Comparison of ENCODE assay signal across 12 cellular contexts in genomic region chr1:84719477-84720274, GRCh38. TPM values are rescaled to one million over a fixed set of nuclear protein-coding genes. Genes with fewer than 3 reads are reported as not detected.
DNase-seq lines count a peak whose midpoint lies in the region; ATAC-seq, FAIRE-seq and TF ChIP-seq lines count a peak whose summit lies in the region.
"Had no signal": no experiment of that assay in that cellular context is flagged by ENCODE, and none has a peak within 500 bp of the region (broad histone marks: within the 10 kb centered on the region; RNA-seq: fewer than 3 reads in every experiment).

No MANE protein-coding gene starts in this region.

- H3K4me2 ChIP-seq in HepG2 (ENCODE audit: low read depth, low read length), result peak overlapping the region; percentile 63
- H3K4me2 ChIP-seq: BLaER1 treated with 17β-estradiol and CSF1 and Interleukin-3, amounts not matched to agents 10 nM and 100 nM had no signal

- DNase-seq in GM03348 (ENCODE audit: low spot score), result peak; percentile 28
- DNase-seq in HepG2 (ENCODE audit: low spot score), result peak; percentile 9
- DNase-seq in sigmoid colon, result no peak
- no peak for DNase-seq in NCI-H1417 treated with DMSO at 0.1 percent for 48 hours (lab: John Stamatoyannopoulos, UW)
- no peak for DNase-seq in NCI-H187 treated with DMSO at 0.1 percent for 48 hours (lab: John Stamatoyannopoulos, UW)
- DNase-seq in activated CD8-positive, alpha-beta memory T cell treated with anti-CD3 and anti-CD28 coated beads for 24 hours, result no peak
- DNase-seq: activated CD8-positive, alpha-beta T cell treated with anti-CD3 and anti-CD28 coated beads for 36 hours; activated naive CD4-positive, alpha-beta T cell; Peyer's patch had no signal

- H3K27ac ChIP-seq in cingulate gyrus (ENCODE audit: low read depth, low read length) (peak overlapping the region; percentile 79), HepG2 (ENCODE audit: extremely low read length, insufficient read depth, low read length) (peak overlapping the region; percentile 82), sigmoid colon (peak overlapping the region; percentile 63 to 83 (median 77))
- H3K27ac ChIP-seq: BLaER1 treated with 17β-estradiol and CSF1 and Interleukin-3, amounts not matched to agents 10 nM and 100 nM had no signal

- H3K27me3 ChIP-seq in HepG2 (ENCODE audit: control insufficient read depth in 1 of 2, insufficient read depth in 2 of 2, low read length in 2 of 2), result no peaks in the 10 kb centered on the region
- H3K27me3 ChIP-seq in sigmoid colon, result no peaks in the 10 kb centered on the region
- H3K27me3 ChIP-seq: BLaER1 treated with 17β-estradiol and CSF1 and Interleukin-3, amounts not matched to agents 10 nM and 100 nM; Peyer's patch had no signal

- FAIRE-seq in HepG2 (lab: Jason Lieb, UNC), result no peak

- in situ Hi-C loops in HepG2 (cut with HindIII; ENCODE audit: extremely low pct_ligation_motif_present, low pct_unique_long_range_greater_than_20kb), result no loop called here

- POLR2A ChIA-PET in HepG2 (lab: Yijun Ruan, JAX), result interaction anchor here (1.0 to 1.5 kb wide), 3 partner anchors 29 to 213 kb away, joined by 3 to 4 read pairs (median 3); partner anchors contain the start of genes CTBS, GNG5, SPATA1 and SSX2IP

- no peak for TF ChIP-seq CTCF in HepG2 (CRISPR knock-in tag; IDR thresholded peaks at IDR 0.05)
- TF ChIP-seq CTCF in sigmoid colon (IDR thresholded peaks at IDR 0.05), result no peak

- 21% methylated on average over 9 of the region's 9 CpGs for WGBS in HepG2 (ENCODE audit: low lambda C conversion rate)
- 36 to 65% methylated on average over 9 of the region's 9 CpGs for WGBS in sigmoid colon, 2 donors

- TF ChIP-seq EP300 in HepG2 (IDR thresholded peaks at IDR 0.05; ENCODE audit: low read depth in 2 of 2, low read length in 2 of 2), result no peak
- no peak for TF ChIP-seq EP300 in HepG2 (CRISPR knock-in tag; IDR thresholded peaks at IDR 0.05; ENCODE audit: borderline replicate concordance)
- TF ChIP-seq EP300 in sigmoid colon (IDR thresholded peaks at IDR 0.05), result no peak

- no peak for TF ChIP-seq POLR2A in HepG2 (IDR thresholded peaks at IDR 0.05; ENCODE audit: insufficient read depth in 1 of 2, low read depth in 2 of 2, low read length in 2 of 2)
- TF ChIP-seq POLR2A in sigmoid colon (IDR thresholded peaks at IDR 0.05), result no peak

- CTCF ChIA-PET in HepG2 (lab: Yijun Ruan, JAX; ENCODE audit: low intra/inter-chr PET ratio, low total read pairs), result no interaction called here

- H3K4me3 ChIP-seq in HepG2 (replicated peaks in 1 of 3; ENCODE audit: insufficient read depth in 1 of 3, low read depth in 2 of 3, low read length in 3 of 3), result peak overlapping the region; percentile 7 to 42 (median 19); a peak in 4 of 6 replicates
- peak overlapping the region in 2 of 4 donors; percentile 7 to 20 for H3K4me3 ChIP-seq in sigmoid colon
- H3K4me3 ChIP-seq: BLaER1 treated with 17β-estradiol and CSF1 and Interleukin-3, amounts not matched to agents 10 nM and 100 nM; Peyer's patch had no signal

- BruUV-seq in HepG2 (replicated peaks; lab: Mats Ljungman, UMichigan), result no TSS peak

- no peaks in the 10 kb centered on the region for H4K20me1 ChIP-seq in HepG2 (ENCODE audit: insufficient read depth, low read length)
- H4K20me1 ChIP-seq: BLaER1 treated with 17β-estradiol and CSF1 and Interleukin-3, amounts not matched to agents 10 nM and 100 nM had no signal

- no peak overlapping the region for H2AFZ ChIP-seq in HepG2 (ENCODE audit: low read length)

- TF ChIP-seq RAD21 in HepG2 (CRISPR knock-in tag; IDR thresholded peaks at IDR 0.05), result no peak

- H3K9ac ChIP-seq in HepG2 (ENCODE audit: insufficient read depth, low read depth, low read length), result peak overlapping the region; percentile 48
- H3K9ac ChIP-seq: BLaER1 treated with 17β-estradiol and CSF1 and Interleukin-3, amounts not matched to agents 10 nM and 100 nM had no signal

- H3K36me3 ChIP-seq in HepG2 (replicated peaks in 1 of 2; ENCODE audit: control insufficient read depth in 1 of 2, insufficient read depth in 2 of 2, low read length in 2 of 2) (no peaks in the 10 kb centered on the region), sigmoid colon (no peaks in the 10 kb centered on the region)
- H3K36me3 ChIP-seq: BLaER1 treated with 17β-estradiol and CSF1 and Interleukin-3, amounts not matched to agents 10 nM and 100 nM; Peyer's patch had no signal

- ATAC-seq in HepG2, result peak; percentile 60
- no peak for ATAC-seq in GM18520 (IDR thresholded peaks at IDR 0.05; ENCODE audit: unreplicated experiment)
- ATAC-seq: activated CD8-positive, alpha-beta T cell treated with anti-CD3 and anti-CD28 coated beads for 36 hours had no signal

- H3K4me1 ChIP-seq in HepG2 (ENCODE audit: insufficient read depth, low read length) (peaks cover 53% of the 10 kb centered on the region), sigmoid colon (peaks cover 0 to 47% (median 32%) of the 10 kb centered on the region in 4 donors)
- H3K4me1 ChIP-seq: BLaER1 treated with 17β-estradiol and CSF1 and Interleukin-3, amounts not matched to agents 10 nM and 100 nM had no signal

- H3K79me2 ChIP-seq in HepG2 (ENCODE audit: insufficient read depth, low read length), result no peaks in the 10 kb centered on the region

- intact Hi-C loops in HepG2 (cut with micrococcal nuclease; ENCODE audit: unreplicated experiment) (loop anchor here (1.0 kb wide), 1 partner anchor 28 kb away; no protein-coding TSS in a partner anchor), sigmoid colon (cut with DNase I) (no loop called here)

- H3K9me3 ChIP-seq in HepG2 (ENCODE audit: low read length), result no peaks in the 10 kb centered on the region
- H3K9me3 ChIP-seq in sigmoid colon, result no peaks in the 10 kb centered on the region
- H3K9me3 ChIP-seq: Peyer's patch had no signal

TF ChIP-seq in HepG2, 621 proteins besides CTCF, POLR2A, EP300 and RAD21:
- TF ChIP-seq DMAP1 (CRISPR knock-in tag; IDR thresholded peaks at IDR 0.05) (0 out of 2 replicates have a peak, but pooled peaks have one; percentile 43), MIXL1 (CRISPR knock-in tag; IDR thresholded peaks at IDR 0.05) (0 out of 2 replicates have a peak, but pooled peaks have one; percentile 20), ZNF234 (CRISPR knock-in tag; conservative IDR thresholded peaks at IDR 0.05) (no peak), TFAP4 (IDR thresholded peaks at IDR 0.05; ENCODE audit: borderline replicate concordance, low read depth) (0 out of 2 replicates have a peak, but pooled peaks have one; percentile 9)
TF ChIP-seq in HepG2: peak in this region for 3.

RNA-seq across cellular contexts. Expression of gene SSX2IP, which starts 29.4 kb away (rescaled TPM):
- total RNA-seq in HepG2 (2016; rRNA removed; fragmentation: Illumina TruSeq; extraction: Trizol), result 23.7 and 38.8 TPM in 2 replicates
- total RNA-seq in HepG2 (2016; cell fraction: cytosol; rRNA removed; fragmentation: Illumina TruSeq; extraction: Trizol; ENCODE audit: low read depth), result 8.9 and 12.6 TPM in 2 replicates
- 26.0 and 37.5 TPM in 2 replicates for total RNA-seq in HepG2 (2016; cell fraction: insoluble cytoplasmic fraction; rRNA removed; fragmentation: Illumina TruSeq; extraction: Trizol)
- total RNA-seq in HepG2 (2016; cell fraction: membrane; rRNA removed; fragmentation: Illumina TruSeq; extraction: Trizol), result 23.1 and 27.8 TPM in 2 replicates
- 22.3 and 24.0 TPM in 2 replicates for total RNA-seq in HepG2 (2016; cell fraction: nucleus; rRNA removed; fragmentation: Illumina TruSeq; extraction: Trizol)
- polyA plus RNA-seq in HepG2 (2011; rRNA removed), result 2.7 and 2.8 TPM in 2 replicates
- polyA plus RNA-seq in HepG2 (2011; cell fraction: cytosol; rRNA removed), result 0.79 and 1.5 TPM in 2 replicates
- polyA plus RNA-seq in HepG2 (2011; cell fraction: nucleus; rRNA removed), result 1.7 TPM in 2 replicates
- 3.7 and 4.6 TPM in 2 replicates for polyA plus RNA-seq in HepG2 (2012)
- polyA plus RNA-seq in HepG2 (2016; cell fraction: cytosol; fragmentation: Illumina TruSeq; extraction: Trizol; ENCODE audit: low read depth), result 5.2 and 5.4 TPM in 2 replicates
- polyA plus RNA-seq in HepG2 (2016; cell fraction: insoluble cytoplasmic fraction; fragmentation: Illumina TruSeq; extraction: Trizol; ENCODE audit: low read depth), result 27.8 and 30.8 TPM in 2 replicates
- polyA plus RNA-seq in HepG2 (2016; cell fraction: membrane; fragmentation: Illumina TruSeq; extraction: Trizol; ENCODE audit: low read depth), result 10.5 and 11.2 TPM in 2 replicates
- polyA plus RNA-seq in HepG2 (2016; cell fraction: nucleus; fragmentation: Illumina TruSeq; extraction: Trizol; ENCODE audit: insufficient read depth, low read depth), result 22.1 and 22.9 TPM in 2 replicates
- 2.6 and 8.4 TPM in 2 replicates for polyA minus RNA-seq in HepG2 (2011; rRNA and poly(A)+ RNA removed; ENCODE audit: low replicate concordance)
- polyA minus RNA-seq in HepG2 (2011; cell fraction: cytosol; rRNA and poly(A)+ RNA removed), result 3.6 and 4.1 TPM in 2 replicates
- 11.7 and 12.5 TPM in 2 replicates for polyA minus RNA-seq in HepG2 (2011; cell fraction: nucleus; rRNA and poly(A)+ RNA removed)
- total RNA-seq in sigmoid colon, result 10 to 100 TPM; 24.7 to 57.6 (median 30.0) TPM
- 1 to 10 TPM; 2.4 to 6.7 (median 5.5) TPM for polyA plus RNA-seq in sigmoid colon

Comparison
In these comparisons a context has a peak if more than half of its experiments do, and no peak if none do; other contexts are left out.
1. DNase-seq: peak in GM03348 (single experiment) and HepG2 (single experiment); none in sigmoid colon (single experiment), NCI-H1417 treated with DMSO at 0.1 percent for 48 hours (single experiment), NCI-H187 treated with DMSO at 0.1 percent for 48 hours (single experiment) and activated CD8-positive, alpha-beta memory T cell treated with anti-CD3 and anti-CD28 coated beads for 24 hours (single experiment).
2. Peak in every context shown above with its lines, with median percentiles within 50 percentile points of each other: H3K27ac ChIP-seq.